1 cellular context compared by ENCODE assay signal in genomic region chr2:108412995-108413726, GRCh38.
TF ChIP-seq lines count a peak whose summit lies in the region.

No MANE protein-coding gene starts in this region.

TF ChIP-seq in A549, 52 proteins besides CTCF, POLR2A, EP300 and RAD21 (continued from another document):
- TF ChIP-seq HMGXB4 (CRISPR knock-in tag; IDR thresholded peaks at IDR 0.05; ENCODE audit: borderline replicate concordance) = no peak
- TF ChIP-seq TFCP2L1 (CRISPR knock-in tag; IDR thresholded peaks at IDR 0.05) = no peak
- no peak for TF ChIP-seq HOXA7 (CRISPR knock-in tag; IDR thresholded peaks at IDR 0.05)
- peak; percentile 86 for TF ChIP-seq FOSL2 (IDR thresholded peaks at IDR 0.05)
- TF ChIP-seq FOSL2 (CRISPR knock-in tag; IDR thresholded peaks at IDR 0.05) = peak; percentile 91
- no peak for TF ChIP-seq NFE2L2 (conservative IDR thresholded peaks at IDR 0.05; ENCODE audit: low read length)
- peak; percentile 97 for TF ChIP-seq JUNB (IDR thresholded peaks at IDR 0.05)
- no peak for TF ChIP-seq RCOR1 (IDR thresholded peaks at IDR 0.05; ENCODE audit: low read depth, low read length)
- TF ChIP-seq HES2 (IDR thresholded peaks at IDR 0.05) = no peak
- no peak for TF ChIP-seq REST (IDR thresholded peaks at IDR 0.05)
- no peak for TF ChIP-seq E2F6 (IDR thresholded peaks at IDR 0.05; ENCODE audit: borderline replicate concordance, low read depth)
- no peak for TF ChIP-seq CHD4 (IDR thresholded peaks at IDR 0.05; ENCODE audit: borderline replicate concordance)
- no peak for TF ChIP-seq TP53 (CRISPR knock-in tag; IDR thresholded peaks at IDR 0.05)
- TF ChIP-seq FOSB (CRISPR knock-in tag; IDR thresholded peaks at IDR 0.05) = no peak
- no peak for TF ChIP-seq ZC3H11A (IDR thresholded peaks at IDR 0.05)
- TF ChIP-seq SMC3 (IDR thresholded peaks at IDR 0.05) = 0 out of 3 replicates have a peak, but pooled peaks have one; percentile 17
- peak; percentile 54 to 72; a peak in 3 of 4 replicates for TF ChIP-seq CEBPB (IDR thresholded peaks at IDR 0.05)
- TF ChIP-seq RARB (CRISPR knock-in tag; IDR thresholded peaks at IDR 0.05) = no peak
TF ChIP-seq in A549: peak in this region for 8.
